ENCODE assay signal across 2 cellular contexts in the genomic region with DNA sequence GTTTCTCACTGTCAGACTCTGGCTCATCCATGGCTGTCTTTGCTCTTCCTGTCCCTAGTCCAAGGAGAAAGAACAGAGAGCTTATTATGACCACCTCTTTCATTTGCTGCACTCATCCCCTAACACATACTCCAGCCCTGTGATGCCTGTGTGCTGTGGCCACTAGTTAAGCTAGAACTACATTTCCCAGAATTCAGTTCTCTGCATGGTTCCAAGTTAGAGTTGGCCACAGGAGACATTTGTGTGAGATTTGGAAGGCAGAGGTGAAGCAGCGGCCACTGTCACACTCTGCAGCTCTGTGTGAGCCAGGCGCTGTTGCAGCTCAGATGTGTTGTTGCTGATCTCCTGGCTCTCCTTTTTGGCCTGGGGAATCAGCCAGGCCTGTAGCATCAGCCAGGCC.
TF ChIP-seq lines count a peak whose summit lies in the region.

No MANE protein-coding gene starts in this region.

TF ChIP-seq in HepG2, 621 proteins besides CTCF, POLR2A, EP300 and RAD21 (continued from another document):
- TF ChIP-seq ZNF143 (CRISPR knock-in tag; IDR thresholded peaks at IDR 0.05) = peak; percentile 54; the same call in 1 of the 2 replicates
- peak; percentile 71 for TF ChIP-seq THAP11 (CRISPR knock-in tag; IDR thresholded peaks at IDR 0.05)
- no peak for TF ChIP-seq ZNF136 (CRISPR knock-in tag; IDR thresholded peaks at IDR 0.05; ENCODE audit: low read depth)
- TF ChIP-seq, protein P1, sequence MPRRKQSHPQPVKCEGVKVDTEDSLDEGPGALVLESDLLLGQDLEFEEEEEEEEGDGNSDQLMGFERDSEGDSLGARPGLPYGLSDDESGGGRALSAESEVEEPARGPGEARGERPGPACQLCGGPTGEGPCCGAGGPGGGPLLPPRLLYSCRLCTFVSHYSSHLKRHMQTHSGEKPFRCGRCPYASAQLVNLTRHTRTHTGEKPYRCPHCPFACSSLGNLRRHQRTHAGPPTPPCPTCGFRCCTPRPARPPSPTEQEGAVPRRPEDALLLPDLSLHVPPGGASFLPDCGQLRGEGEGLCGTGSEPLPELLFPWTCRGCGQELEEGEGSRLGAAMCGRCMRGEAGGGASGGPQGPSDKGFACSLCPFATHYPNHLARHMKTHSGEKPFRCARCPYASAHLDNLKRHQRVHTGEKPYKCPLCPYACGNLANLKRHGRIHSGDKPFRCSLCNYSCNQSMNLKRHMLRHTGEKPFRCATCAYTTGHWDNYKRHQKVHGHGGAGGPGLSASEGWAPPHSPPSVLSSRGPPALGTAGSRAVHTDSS (CRISPR knock-in tag; conservative IDR thresholded peaks at IDR 0.05) = no peak
- TF ChIP-seq ZNF124 (CRISPR knock-in tag; IDR thresholded peaks at IDR 0.05) = no peak
- TF ChIP-seq, protein P2, sequence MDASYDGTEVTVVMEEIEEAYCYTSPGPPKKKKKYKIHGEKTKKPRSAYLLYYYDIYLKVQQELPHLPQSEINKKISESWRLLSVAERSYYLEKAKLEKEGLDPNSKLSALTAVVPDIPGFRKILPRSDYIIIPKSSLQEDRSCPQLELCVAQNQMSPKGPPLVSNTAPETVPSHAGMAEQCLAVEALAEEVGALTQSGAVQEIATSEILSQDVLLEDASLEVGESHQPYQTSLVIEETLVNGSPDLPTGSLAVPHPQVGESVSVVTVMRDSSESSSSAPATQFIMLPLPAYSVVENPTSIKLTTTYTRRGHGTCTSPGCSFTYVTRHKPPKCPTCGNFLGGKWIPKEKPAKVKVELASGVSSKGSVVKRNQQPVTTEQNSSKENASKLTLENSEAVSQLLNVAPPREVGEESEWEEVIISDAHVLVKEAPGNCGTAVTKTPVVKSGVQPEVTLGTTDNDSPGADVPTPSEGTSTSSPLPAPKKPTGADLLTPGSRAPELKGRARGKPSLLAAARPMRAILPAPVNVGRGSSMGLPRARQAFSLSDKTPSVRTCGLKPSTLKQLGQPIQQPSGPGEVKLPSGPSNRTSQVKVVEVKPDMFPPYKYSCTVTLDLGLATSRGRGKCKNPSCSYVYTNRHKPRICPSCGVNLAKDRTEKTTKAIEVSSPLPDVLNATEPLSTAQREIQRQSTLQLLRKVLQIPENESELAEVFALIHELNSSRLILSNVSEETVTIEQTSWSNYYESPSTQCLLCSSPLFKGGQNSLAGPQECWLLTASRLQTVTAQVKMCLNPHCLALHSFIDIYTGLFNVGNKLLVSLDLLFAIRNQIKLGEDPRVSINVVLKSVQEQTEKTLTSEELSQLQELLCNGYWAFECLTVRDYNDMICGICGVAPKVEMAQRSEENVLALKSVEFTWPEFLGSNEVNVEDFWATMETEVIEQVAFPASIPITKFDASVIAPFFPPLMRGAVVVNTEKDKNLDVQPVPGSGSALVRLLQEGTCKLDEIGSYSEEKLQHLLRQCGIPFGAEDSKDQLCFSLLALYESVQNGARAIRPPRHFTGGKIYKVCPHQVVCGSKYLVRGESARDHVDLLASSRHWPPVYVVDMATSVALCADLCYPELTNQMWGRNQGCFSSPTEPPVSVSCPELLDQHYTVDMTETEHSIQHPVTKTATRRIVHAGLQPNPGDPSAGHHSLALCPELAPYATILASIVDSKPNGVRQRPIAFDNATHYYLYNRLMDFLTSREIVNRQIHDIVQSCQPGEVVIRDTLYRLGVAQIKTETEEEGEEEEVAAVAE (CRISPR knock-in tag; IDR thresholded peaks at IDR 0.05; ENCODE audit: borderline replicate concordance) = no peak
- TF ChIP-seq ZFP90 (CRISPR knock-in tag; IDR thresholded peaks at IDR 0.05; ENCODE audit: borderline replicate concordance) = no peak
- TF ChIP-seq ZBTB7B (CRISPR knock-in tag; IDR thresholded peaks at IDR 0.05) = no peak
- TF ChIP-seq NR1H2 (CRISPR knock-in tag; IDR thresholded peaks at IDR 0.05; ENCODE audit: borderline replicate concordance, low read depth) = no peak
- TF ChIP-seq ZBTB8A (CRISPR knock-in tag; IDR thresholded peaks at IDR 0.05; ENCODE audit: borderline replicate concordance, low read depth) = no peak
- TF ChIP-seq RORA (CRISPR knock-in tag; IDR thresholded peaks at IDR 0.05) = no peak
- TF ChIP-seq TCF7L2 (IDR thresholded peaks at IDR 0.05; ENCODE audit: low read depth, low read length) = no peak
- TF ChIP-seq ZMAT3 (CRISPR knock-in tag; conservative IDR thresholded peaks at IDR 0.05) = no peak
- no peak for TF ChIP-seq ZNF746 (CRISPR knock-in tag; IDR thresholded peaks at IDR 0.05)
- TF ChIP-seq, protein P3, sequence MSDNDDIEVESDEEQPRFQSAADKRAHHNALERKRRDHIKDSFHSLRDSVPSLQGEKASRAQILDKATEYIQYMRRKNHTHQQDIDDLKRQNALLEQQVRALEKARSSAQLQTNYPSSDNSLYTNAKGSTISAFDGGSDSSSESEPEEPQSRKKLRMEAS (IDR thresholded peaks at IDR 0.05) = no peak
- TF ChIP-seq NBN (conservative IDR thresholded peaks at IDR 0.05) = no peak

TF ChIP-seq in SK-N-SH treated with all-trans-retinoic acid at 6 μM for 48 hours, 23 proteins besides CTCF, POLR2A, EP300 and RAD21:
- no peak for TF ChIP-seq ZFP3 (CRISPR knock-in tag; IDR thresholded peaks at IDR 0.05)
- TF ChIP-seq ZNF70 (CRISPR knock-in tag; IDR thresholded peaks at IDR 0.05) = no peak
- no peak for TF ChIP-seq RARB (CRISPR knock-in tag; IDR thresholded peaks at IDR 0.05)
- no peak for TF ChIP-seq ESRRG (CRISPR knock-in tag; IDR thresholded peaks at IDR 0.05)
- TF ChIP-seq CSDC2 (CRISPR knock-in tag; IDR thresholded peaks at IDR 0.05) = no peak
- no peak for TF ChIP-seq OSR1 (CRISPR knock-in tag; IDR thresholded peaks at IDR 0.05)
- TF ChIP-seq, protein P4, sequence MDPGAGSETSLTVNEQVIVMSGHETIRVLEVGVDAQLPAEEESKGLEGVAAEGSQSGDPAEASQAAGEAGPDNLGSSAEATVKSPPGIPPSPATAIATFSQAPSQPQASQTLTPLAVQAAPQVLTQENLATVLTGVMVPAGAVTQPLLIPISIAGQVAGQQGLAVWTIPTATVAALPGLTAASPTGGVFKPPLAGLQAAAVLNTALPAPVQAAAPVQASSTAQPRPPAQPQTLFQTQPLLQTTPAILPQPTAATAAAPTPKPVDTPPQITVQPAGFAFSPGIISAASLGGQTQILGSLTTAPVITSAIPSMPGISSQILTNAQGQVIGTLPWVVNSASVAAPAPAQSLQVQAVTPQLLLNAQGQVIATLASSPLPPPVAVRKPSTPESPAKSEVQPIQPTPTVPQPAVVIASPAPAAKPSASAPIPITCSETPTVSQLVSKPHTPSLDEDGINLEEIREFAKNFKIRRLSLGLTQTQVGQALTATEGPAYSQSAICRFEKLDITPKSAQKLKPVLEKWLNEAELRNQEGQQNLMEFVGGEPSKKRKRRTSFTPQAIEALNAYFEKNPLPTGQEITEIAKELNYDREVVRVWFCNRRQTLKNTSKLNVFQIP (CRISPR knock-in tag; IDR thresholded peaks at IDR 0.05; ENCODE audit: borderline replicate concordance, low read depth) = no peak
- no peak for TF ChIP-seq PPARA (CRISPR knock-in tag; IDR thresholded peaks at IDR 0.05; ENCODE audit: borderline replicate concordance)
- TF ChIP-seq, protein P5, sequence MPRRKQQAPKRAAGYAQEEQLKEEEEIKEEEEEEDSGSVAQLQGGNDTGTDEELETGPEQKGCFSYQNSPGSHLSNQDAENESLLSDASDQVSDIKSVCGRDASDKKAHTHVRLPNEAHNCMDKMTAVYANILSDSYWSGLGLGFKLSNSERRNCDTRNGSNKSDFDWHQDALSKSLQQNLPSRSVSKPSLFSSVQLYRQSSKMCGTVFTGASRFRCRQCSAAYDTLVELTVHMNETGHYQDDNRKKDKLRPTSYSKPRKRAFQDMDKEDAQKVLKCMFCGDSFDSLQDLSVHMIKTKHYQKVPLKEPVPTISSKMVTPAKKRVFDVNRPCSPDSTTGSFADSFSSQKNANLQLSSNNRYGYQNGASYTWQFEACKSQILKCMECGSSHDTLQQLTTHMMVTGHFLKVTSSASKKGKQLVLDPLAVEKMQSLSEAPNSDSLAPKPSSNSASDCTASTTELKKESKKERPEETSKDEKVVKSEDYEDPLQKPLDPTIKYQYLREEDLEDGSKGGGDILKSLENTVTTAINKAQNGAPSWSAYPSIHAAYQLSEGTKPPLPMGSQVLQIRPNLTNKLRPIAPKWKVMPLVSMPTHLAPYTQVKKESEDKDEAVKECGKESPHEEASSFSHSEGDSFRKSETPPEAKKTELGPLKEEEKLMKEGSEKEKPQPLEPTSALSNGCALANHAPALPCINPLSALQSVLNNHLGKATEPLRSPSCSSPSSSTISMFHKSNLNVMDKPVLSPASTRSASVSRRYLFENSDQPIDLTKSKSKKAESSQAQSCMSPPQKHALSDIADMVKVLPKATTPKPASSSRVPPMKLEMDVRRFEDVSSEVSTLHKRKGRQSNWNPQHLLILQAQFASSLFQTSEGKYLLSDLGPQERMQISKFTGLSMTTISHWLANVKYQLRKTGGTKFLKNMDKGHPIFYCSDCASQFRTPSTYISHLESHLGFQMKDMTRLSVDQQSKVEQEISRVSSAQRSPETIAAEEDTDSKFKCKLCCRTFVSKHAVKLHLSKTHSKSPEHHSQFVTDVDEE (CRISPR knock-in tag; IDR thresholded peaks at IDR 0.05) = no peak
- no peak for TF ChIP-seq GLIS3 (CRISPR knock-in tag; IDR thresholded peaks at IDR 0.05)
- no peak for TF ChIP-seq BACH2 (CRISPR knock-in tag; IDR thresholded peaks at IDR 0.05; ENCODE audit: borderline replicate concordance)
- TF ChIP-seq, protein P6, sequence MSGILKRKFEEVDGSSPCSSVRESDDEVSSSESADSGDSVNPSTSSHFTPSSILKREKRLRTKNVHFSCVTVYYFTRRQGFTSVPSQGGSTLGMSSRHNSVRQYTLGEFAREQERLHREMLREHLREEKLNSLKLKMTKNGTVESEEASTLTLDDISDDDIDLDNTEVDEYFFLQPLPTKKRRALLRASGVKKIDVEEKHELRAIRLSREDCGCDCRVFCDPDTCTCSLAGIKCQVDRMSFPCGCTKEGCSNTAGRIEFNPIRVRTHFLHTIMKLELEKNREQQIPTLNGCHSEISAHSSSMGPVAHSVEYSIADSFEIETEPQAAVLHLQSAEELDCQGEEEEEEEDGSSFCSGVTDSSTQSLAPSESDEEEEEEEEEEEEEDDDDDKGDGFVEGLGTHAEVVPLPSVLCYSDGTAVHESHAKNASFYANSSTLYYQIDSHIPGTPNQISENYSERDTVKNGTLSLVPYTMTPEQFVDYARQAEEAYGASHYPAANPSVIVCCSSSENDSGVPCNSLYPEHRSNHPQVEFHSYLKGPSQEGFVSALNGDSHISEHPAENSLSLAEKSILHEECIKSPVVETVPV (CRISPR knock-in tag; IDR thresholded peaks at IDR 0.05) = no peak
- no peak for TF ChIP-seq ZC3H10 (CRISPR knock-in tag; IDR thresholded peaks at IDR 0.05)
- TF ChIP-seq, protein P7, sequence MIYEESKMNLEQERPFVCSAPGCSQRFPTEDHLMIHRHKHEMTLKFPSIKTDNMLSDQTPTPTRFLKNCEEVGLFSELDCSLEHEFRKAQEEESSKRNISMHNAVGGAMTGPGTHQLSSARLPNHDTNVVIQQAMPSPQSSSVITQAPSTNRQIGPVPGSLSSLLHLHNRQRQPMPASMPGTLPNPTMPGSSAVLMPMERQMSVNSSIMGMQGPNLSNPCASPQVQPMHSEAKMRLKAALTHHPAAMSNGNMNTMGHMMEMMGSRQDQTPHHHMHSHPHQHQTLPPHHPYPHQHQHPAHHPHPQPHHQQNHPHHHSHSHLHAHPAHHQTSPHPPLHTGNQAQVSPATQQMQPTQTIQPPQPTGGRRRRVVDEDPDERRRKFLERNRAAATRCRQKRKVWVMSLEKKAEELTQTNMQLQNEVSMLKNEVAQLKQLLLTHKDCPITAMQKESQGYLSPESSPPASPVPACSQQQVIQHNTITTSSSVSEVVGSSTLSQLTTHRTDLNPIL (CRISPR knock-in tag; IDR thresholded peaks at IDR 0.05; ENCODE audit: low read depth) = no peak
- TF ChIP-seq TCF4 (CRISPR knock-in tag; IDR thresholded peaks at IDR 0.05; ENCODE audit: borderline replicate concordance) = no peak
- TF ChIP-seq ISL1 (CRISPR knock-in tag; IDR thresholded peaks at IDR 0.05) = no peak
- no peak for TF ChIP-seq ZFP30 (CRISPR knock-in tag; IDR thresholded peaks at IDR 0.05)
- no peak for TF ChIP-seq TOX (CRISPR knock-in tag; IDR thresholded peaks at IDR 0.05; ENCODE audit: borderline replicate concordance)
